In genomic region chr3:77038928-77039605, GRCh38 we compare ENCODE assay signal across 8 cellular contexts. TPM values are rescaled to one million over a fixed set of nuclear protein-coding genes. Genes with fewer than 3 reads are reported as not detected.
DNase-seq lines count a peak whose midpoint lies in the region; ATAC-seq and TF ChIP-seq lines count a peak whose summit lies in the region.

No MANE protein-coding gene starts in this region.

- H3K4me3 ChIP-seq in neural cell (ENCODE audit: low read length), result peak overlapping the region; percentile 77

- H3K27ac ChIP-seq in neural cell (ENCODE audit: low read length), result peak overlapping the region; percentile 74

- TF ChIP-seq CTCF in neural cell (IDR thresholded peaks at IDR 0.05; ENCODE audit: poor library complexity, severe bottlenecking), result no peak

- no peaks in the 10 kb centered on the region for H3K27me3 ChIP-seq in neural cell (ENCODE audit: insufficient read depth, low read depth, low read length)

- H2AFZ ChIP-seq in neural cell (ENCODE audit: low read depth, low read length), result peak overlapping the region; percentile 29

- no peaks in the 10 kb centered on the region for H4K20me1 ChIP-seq in neural cell (ENCODE audit: insufficient read depth)

- no peaks in the 10 kb centered on the region for H3K36me3 ChIP-seq in neural cell (ENCODE audit: insufficient read depth, low read length)

- H3K9me2 ChIP-seq in neural cell (ENCODE audit: insufficient read depth, low read length), result no peaks in the 10 kb centered on the region

- H3F3A ChIP-seq in neural cell (ENCODE audit: insufficient read depth, low read length, poor library complexity, severe bottlenecking), result no peaks in the 10 kb centered on the region

- DNase-seq in DMS 273 (lab: John Stamatoyannopoulos, UW; ENCODE audit: unreplicated experiment) (peak; percentile 83), NCI-H524 treated with DMSO at 0.1 percent for 48 hours (lab: John Stamatoyannopoulos, UW) (peak; percentile 52), NCI-H2081 treated with DMSO at 0.1 percent for 48 hours (lab: John Stamatoyannopoulos, UW) (no peak)
- DNase-seq in effector CD4-positive, alpha-beta T cell, result no peak
- DNase-seq in activated naive CD4-positive, alpha-beta T cell treated with anti-CD3 and anti-CD28 coated beads, Interleukin-2, amount 50 U/mL, for 16 hours, result no peak

- peak; percentile 54 for ATAC-seq in esophagus mucosa
- ATAC-seq in HG02884 (IDR thresholded peaks at IDR 0.05; ENCODE audit: unreplicated experiment), result no peak

- TF ChIP-seq RAD21 in neural cell (conservative IDR thresholded peaks at IDR 0.05), result peak; percentile 16

- H3K4me2 ChIP-seq in neural cell (ENCODE audit: low read length), result peak overlapping the region; percentile 89

- no peak for TF ChIP-seq EP300 in neural cell (conservative IDR thresholded peaks at IDR 0.05; ENCODE audit: poor library complexity, severe bottlenecking)

- H3K79me2 ChIP-seq in neural cell (replicated peaks; ENCODE audit: insufficient read depth, low read length), result peaks cover 37% of the 10 kb centered on the region

- no peaks in the 10 kb centered on the region for H3K9me3 ChIP-seq in neural cell (ENCODE audit: low read length)

- peak overlapping the region; percentile 80 for H3K9ac ChIP-seq in neural cell (ENCODE audit: low read length)

TF ChIP-seq in neural cell, 6 proteins besides CTCF, POLR2A, EP300 and RAD21:
- TF ChIP-seq EZH2 (IDR thresholded peaks at IDR 0.05; ENCODE audit: borderline replicate concordance, insufficient read depth, low read length, poor library complexity, severe bottlenecking), result no peak
- TF ChIP-seq, protein P1, sequence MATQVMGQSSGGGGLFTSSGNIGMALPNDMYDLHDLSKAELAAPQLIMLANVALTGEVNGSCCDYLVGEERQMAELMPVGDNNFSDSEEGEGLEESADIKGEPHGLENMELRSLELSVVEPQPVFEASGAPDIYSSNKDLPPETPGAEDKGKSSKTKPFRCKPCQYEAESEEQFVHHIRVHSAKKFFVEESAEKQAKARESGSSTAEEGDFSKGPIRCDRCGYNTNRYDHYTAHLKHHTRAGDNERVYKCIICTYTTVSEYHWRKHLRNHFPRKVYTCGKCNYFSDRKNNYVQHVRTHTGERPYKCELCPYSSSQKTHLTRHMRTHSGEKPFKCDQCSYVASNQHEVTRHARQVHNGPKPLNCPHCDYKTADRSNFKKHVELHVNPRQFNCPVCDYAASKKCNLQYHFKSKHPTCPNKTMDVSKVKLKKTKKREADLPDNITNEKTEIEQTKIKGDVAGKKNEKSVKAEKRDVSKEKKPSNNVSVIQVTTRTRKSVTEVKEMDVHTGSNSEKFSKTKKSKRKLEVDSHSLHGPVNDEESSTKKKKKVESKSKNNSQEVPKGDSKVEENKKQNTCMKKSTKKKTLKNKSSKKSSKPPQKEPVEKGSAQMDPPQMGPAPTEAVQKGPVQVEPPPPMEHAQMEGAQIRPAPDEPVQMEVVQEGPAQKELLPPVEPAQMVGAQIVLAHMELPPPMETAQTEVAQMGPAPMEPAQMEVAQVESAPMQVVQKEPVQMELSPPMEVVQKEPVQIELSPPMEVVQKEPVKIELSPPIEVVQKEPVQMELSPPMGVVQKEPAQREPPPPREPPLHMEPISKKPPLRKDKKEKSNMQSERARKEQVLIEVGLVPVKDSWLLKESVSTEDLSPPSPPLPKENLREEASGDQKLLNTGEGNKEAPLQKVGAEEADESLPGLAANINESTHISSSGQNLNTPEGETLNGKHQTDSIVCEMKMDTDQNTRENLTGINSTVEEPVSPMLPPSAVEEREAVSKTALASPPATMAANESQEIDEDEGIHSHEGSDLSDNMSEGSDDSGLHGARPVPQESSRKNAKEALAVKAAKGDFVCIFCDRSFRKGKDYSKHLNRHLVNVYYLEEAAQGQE (IDR thresholded peaks at IDR 0.05; ENCODE audit: borderline replicate concordance), result peak; percentile 54
- no peak for TF ChIP-seq POLR2AphosphoS5 (IDR thresholded peaks at IDR 0.05)
- peak; percentile 39 for TF ChIP-seq MXI1 (conservative IDR thresholded peaks at IDR 0.05; ENCODE audit: poor library complexity, severe bottlenecking)

RNA-seq across cellular contexts. Expression of gene ROBO2, which starts 0.8 kb away (rescaled TPM):
- total RNA-seq in esophagus mucosa, result 7.1 TPM
- 55.5 and 55.8 TPM in 2 replicates for polyA plus RNA-seq in neural cell
- 214 and 219 TPM in 2 replicates for polyA minus RNA-seq in neural cell

Comparison
In these comparisons a context has a peak if more than half of its experiments do, and no peak if none do; other contexts are left out.
1. DNase-seq: peak in DMS 273 (single experiment) and NCI-H524 treated with DMSO at 0.1 percent for 48 hours (single experiment); none in effector CD4-positive, alpha-beta T cell (single experiment), activated naive CD4-positive, alpha-beta T cell treated with anti-CD3 and anti-CD28 coated beads, Interleukin-2, amount 50 U/mL, for 16 hours (single experiment) and NCI-H2081 treated with DMSO at 0.1 percent for 48 hours (single experiment).